Comparison of ENCODE assay signal across 34 cellular contexts in the genomic region with DNA sequence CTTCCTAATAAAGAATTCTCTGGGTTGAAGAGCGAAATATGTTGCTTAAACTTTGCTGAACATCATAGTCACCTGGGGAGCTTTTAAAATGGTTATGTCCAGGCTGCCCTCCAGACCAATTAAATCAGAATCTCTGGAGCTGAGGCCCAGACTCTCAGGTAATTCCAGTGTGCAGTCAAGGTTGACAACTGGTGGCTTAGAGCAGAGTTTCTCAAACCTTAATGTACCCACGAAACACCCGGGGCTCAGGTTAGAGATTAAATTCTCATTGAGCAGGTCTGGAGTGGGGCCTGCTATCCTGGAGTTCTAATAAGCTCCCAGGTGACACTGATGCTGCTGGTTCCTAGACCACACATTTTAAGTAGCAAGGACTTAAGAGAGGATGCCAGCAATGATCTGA.
"Had no signal": no experiment of that assay in that cellular context is flagged by ENCODE, and none has a peak within 500 bp of the region (broad histone marks: within the 10 kb centered on the region; RNA-seq: fewer than 3 reads in every experiment).

No MANE protein-coding gene starts in this region.

- H3K36me3 ChIP-seq: brain microvascular endothelial cell, SJSA1 had no signal

- H3K27ac ChIP-seq: brain microvascular endothelial cell, KMS-11, SJSA1, VCaP had no signal

- H3K27me3 ChIP-seq: brain microvascular endothelial cell, SJSA1 had no signal

- H3K9ac ChIP-seq: KMS-11, SK-N-SH had no signal

- H3K9me3 Mint-ChIP-seq: activated CD4-positive, alpha-beta T cell treated with anti-CD3 and anti-CD28 coated beads, Interleukin-2, amount 10 ng/mL, durations not matched to agents 24 days and 14 days; activated CD8-positive, alpha-beta T cell treated with anti-CD3 and anti-CD28 coated beads for 36 hours; activated naive CD8-positive, alpha-beta T cell treated with anti-CD3 and anti-CD28 coated beads for 36 hours; activated T-cell treated with anti-CD3 and anti-CD28 coated beads, Interleukin-2, amount 50 U/mL, for 72 hours; activated T-helper 17 cell treated with anti-CD3 and anti-CD28 coated beads, Interleukin-2, amount 50 U/mL, for 72 hours; central memory CD8-positive, alpha-beta T cell had no signal

- H3K27ac Mint-ChIP-seq: activated CD4-positive, alpha-beta T cell treated with anti-CD3 and anti-CD28 coated beads, Interleukin-2, amount 10 ng/mL, durations not matched to agents 24 days and 14 days; activated CD8-positive, alpha-beta T cell treated with anti-CD3 and anti-CD28 coated beads for 36 hours; activated naive CD8-positive, alpha-beta T cell treated with anti-CD3 and anti-CD28 coated beads for 36 hours; activated T-cell treated with anti-CD3 and anti-CD28 coated beads, Interleukin-2, amount 50 U/mL, for 72 hours; activated T-helper 17 cell treated with anti-CD3 and anti-CD28 coated beads, Interleukin-2, amount 50 U/mL, for 72 hours had no signal

- H3K4me1 Mint-ChIP-seq: central memory CD8-positive, alpha-beta T cell had no signal

- DNase-seq: activated CD4-positive, alpha-beta T cell treated with anti-CD3 and anti-CD28 coated beads for 1 hour; activated CD4-positive, alpha-beta T cell treated with anti-CD3 and anti-CD28 coated beads, Interleukin-2, amount 10 ng/mL, durations not matched to agents 24 days and 14 days; activated CD4-positive, alpha-beta T cell treated with anti-CD3 and anti-CD28 coated beads, Interleukin-2, amount 50 U/mL, for 4 hours; activated CD4-positive, CD25-positive, alpha-beta regulatory T cell; activated CD8-positive, alpha-beta T cell treated with anti-CD3 and anti-CD28 coated beads for 36 hours; activated effector memory CD4-positive, alpha-beta T cell treated with anti-CD3 and anti-CD28 coated beads, Interleukin-2, amount 50 U/mL, for 16 hours; activated naive CD4-positive, alpha-beta T cell; activated naive CD4-positive, alpha-beta T cell treated with anti-CD3 and anti-CD28 coated beads, Interleukin-2, amount 50 U/mL, for 16 hours; activated naive CD8-positive, alpha-beta T cell treated with anti-CD3 and anti-CD28 coated beads for 36 hours; activated T-cell treated with anti-CD3 and anti-CD28 coated beads, Interleukin-2, amount 50 U/mL, for 1 hour; activated T-cell treated with anti-CD3 and anti-CD28 coated beads, Interleukin-2, amount 50 U/mL, for 72 hours; amniotic stem cell; aorta; brain microvascular endothelial cell; MM.1S; NCI-H1092 treated with DMSO at 0.1 percent for 48 hours; NCI-H1417; NCI-H146; NCI-H187; NCI-H2029 treated with DMSO at 0.1 percent for 48 hours; NCI-H2107; NCI-H2171; NCI-H510A; NCI-H526; NCI-H748 treated with DMSO at 0.1 percent for 48 hours; SHP77 treated with DMSO at 0.1 percent for 48 hours; SK-N-SH; T-helper 17 cell; T-helper 9 cell had no signal

- H3K9me3 ChIP-seq: SJSA1, SK-N-SH had no signal

- H3K4me2 ChIP-seq: KMS-11, SK-N-SH had no signal

- H3K27me3 Mint-ChIP-seq: activated CD4-positive, alpha-beta T cell treated with anti-CD3 and anti-CD28 coated beads, Interleukin-2, amount 10 ng/mL, durations not matched to agents 24 days and 14 days; activated CD8-positive, alpha-beta T cell treated with anti-CD3 and anti-CD28 coated beads for 36 hours; activated naive CD8-positive, alpha-beta T cell treated with anti-CD3 and anti-CD28 coated beads for 36 hours; activated T-helper 17 cell treated with anti-CD3 and anti-CD28 coated beads, Interleukin-2, amount 50 U/mL, for 72 hours; central memory CD8-positive, alpha-beta T cell; T-helper 17 cell had no signal

- H3K4me3 ChIP-seq: SJSA1 had no signal

- H3K4me3 Mint-ChIP-seq: activated CD4-positive, alpha-beta T cell treated with anti-CD3 and anti-CD28 coated beads, Interleukin-2, amount 10 ng/mL, durations not matched to agents 24 days and 14 days; activated CD8-positive, alpha-beta T cell treated with anti-CD3 and anti-CD28 coated beads for 36 hours; activated naive CD8-positive, alpha-beta T cell treated with anti-CD3 and anti-CD28 coated beads for 36 hours; activated T-cell treated with anti-CD3 and anti-CD28 coated beads, Interleukin-2, amount 50 U/mL, for 72 hours; activated T-helper 17 cell treated with anti-CD3 and anti-CD28 coated beads, Interleukin-2, amount 50 U/mL, for 72 hours; central memory CD8-positive, alpha-beta T cell; T-helper 17 cell had no signal
